Comparison of ENCODE assay signal across 21 cellular contexts in genomic region chr2:186241874-186242273, GRCh38.
"Had no signal": no experiment of that assay in that cellular context is flagged by ENCODE, and none has a peak within 500 bp of the region (broad histone marks: within the 10 kb centered on the region; RNA-seq: fewer than 3 reads in every experiment).

No MANE protein-coding gene starts in this region.

- H3K27ac ChIP-seq: heart left ventricle, neutrophil, psoas muscle, spleen, tibial artery, upper lobe of right lung, vagina had no signal

- H3K4me1 Mint-ChIP-seq: nephron had no signal

- H3K27me3 Mint-ChIP-seq: naive B cell; stimulated activated memory B cell treated with anti-CD40 and anti-IgM and Interleukin-4, amounts not matched to agents 10 μg/mL and 1 μg/mL and 100 μg/mL, for 72 hours; stimulated activated naive CD8-positive, alpha-beta T cell treated with anti-CD3 and anti-CD28 coated beads, Interleukin-15, Interleukin-2, amounts not matched to agents 100 ng/mL and 50 ng/mL, for 24 hours had no signal

- H3K36me3 ChIP-seq: heart left ventricle, neutrophil, spleen, tibial artery, upper lobe of right lung, vagina had no signal

- H3K9me3 ChIP-seq: neutrophil, psoas muscle, tibial artery, upper lobe of right lung, vagina had no signal

- H3K4me3 Mint-ChIP-seq: naive B cell; nephron; stimulated activated memory B cell treated with anti-CD40 and anti-IgM and Interleukin-4, amounts not matched to agents 10 μg/mL and 1 μg/mL and 100 μg/mL, for 72 hours; stimulated activated naive CD8-positive, alpha-beta T cell treated with anti-CD3 and anti-CD28 coated beads, Interleukin-15, Interleukin-2, amounts not matched to agents 100 ng/mL and 50 ng/mL, for 24 hours had no signal

- H3K4me3 ChIP-seq: heart left ventricle, lung, psoas muscle, spleen, tibial artery, upper lobe of right lung, vagina had no signal

- H3K27ac Mint-ChIP-seq: nephron; stimulated activated memory B cell treated with anti-CD40 and anti-IgM and Interleukin-4, amounts not matched to agents 10 μg/mL and 1 μg/mL and 100 μg/mL, for 72 hours; stimulated activated naive CD8-positive, alpha-beta T cell treated with anti-CD3 and anti-CD28 coated beads, Interleukin-15, Interleukin-2, amounts not matched to agents 100 ng/mL and 50 ng/mL, for 24 hours had no signal

- H3K4me1 ChIP-seq: heart left ventricle, psoas muscle, spleen, tibial artery, upper lobe of right lung, vagina had no signal

- H3K27me3 ChIP-seq: heart left ventricle, neutrophil, spleen, tibial artery, upper lobe of right lung, vagina had no signal

- H3K36me3 Mint-ChIP-seq: naive B cell had no signal

- DNase-seq: effector CD4-positive, alpha-beta T cell; heart left ventricle; hippocampal formation; left colon; left ventricle myocardium superior; mesendoderm; naive B cell; psoas muscle; retina; spleen; stimulated activated CD4-positive, alpha-beta T cell treated with anti-CD3 and anti-CD28 coated beads, Interleukin-15, amount 100 ng/mL, for 24 hours; stimulated activated CD4-positive, alpha-beta T cell treated with anti-CD3 and anti-CD28 coated beads, Interleukin-1b, Interleukin-23, amount 100 ng/mL, for 48 hours; stimulated activated CD4-positive, alpha-beta T cell treated with anti-CD3 and anti-CD28 coated beads, Interleukin-4, amount 100 ng/mL, for 24 hours; tibial artery; upper lobe of right lung had no signal
